8 cellular contexts compared by ENCODE assay signal in genomic region chr3:196287405-196288140, GRCh38. TPM values are rescaled to one million over a fixed set of nuclear protein-coding genes. Genes with fewer than 3 reads are reported as not detected.
DNase-seq lines count a peak whose midpoint lies in the region; ATAC-seq and TF ChIP-seq lines count a peak whose summit lies in the region.

Gene PCYT1A, minus strand, starts transcription at chr3:196287726. Its CDS starts 17,195 bp downstream, at chr3:196270531.

- WGBS in H9 (ENCODE audit: extremely low coverage, insufficient read length, low lambda C conversion rate) = no CpG with 5 or more reads among the region's 60 CpGs

- H3K36me3 ChIP-seq in MM.1S (replicated peaks; ENCODE audit: insufficient read depth, low read length) = no peaks in the 10 kb centered on the region
- H3K36me3 ChIP-seq in neural cell (ENCODE audit: insufficient read depth, low read length) = no peaks in the 10 kb centered on the region

- no peak within 1 kb of the TSS for H2AK5ac ChIP-seq in H9 (ENCODE audit: insufficient read length, low read length)

- H3T11ph ChIP-seq in H9 (ENCODE audit: low read length) = no peak within 1 kb of the TSS

- no peak within 1 kb of the TSS for H2BK12ac ChIP-seq in H9 (ENCODE audit: insufficient read length, low read depth, low read length)

- no peaks in the 10 kb centered on the region for H3K36me3 Mint-ChIP-seq in H9 (ENCODE audit: insufficient read depth in 1 of 3, low read depth in 3 of 3)

- peak within 1 kb of the TSS; percentile 95 to 99 (median 98) for H3K27ac Mint-ChIP-seq in H9
- H3K27ac Mint-ChIP-seq in stimulated activated naive CD8-positive, alpha-beta T cell treated with anti-CD3 and anti-CD28 coated beads, Interleukin-15, amount 100 ng/mL, for 72 hours = peak within 1 kb of the TSS; percentile 98 to 99

- TF ChIP-seq CTCF in H9 (conservative IDR thresholded peaks at IDR 0.05) (no peak), MM.1S (IDR thresholded peaks at IDR 0.05; ENCODE audit: low read length) (0 out of 2 replicates have a peak, but pooled peaks have one; percentile 1), foreskin fibroblast (IDR thresholded peaks at IDR 0.05; ENCODE audit: low read depth, low read length) (no peak), neural cell (IDR thresholded peaks at IDR 0.05; ENCODE audit: poor library complexity, severe bottlenecking) (no peak)

- peak within 1 kb of the TSS; percentile 93 for H3K14ac ChIP-seq in H9 (ENCODE audit: insufficient read depth, low read length)

- H3K79me2 ChIP-seq in H9 (ENCODE audit: insufficient read depth, low read length) (peaks cover 7% of the 10 kb centered on the region; the same call in 1 of the 2 replicates), MM.1S (ENCODE audit: low read length) (peaks cover 50% of the 10 kb centered on the region), neural cell (replicated peaks; ENCODE audit: insufficient read depth, low read length) (peaks cover 24% of the 10 kb centered on the region)

- H4K8ac ChIP-seq in H9 (replicated peaks; ENCODE audit: insufficient read length, low read depth, low read length) = no peak within 1 kb of the TSS

- H3K9me3 Mint-ChIP-seq in H9 = no peaks in the 10 kb centered on the region; a peak in 1 of 5 replicates
- no peaks in the 10 kb centered on the region for H3K9me3 Mint-ChIP-seq in stimulated activated naive CD8-positive, alpha-beta T cell treated with anti-CD3 and anti-CD28 coated beads, Interleukin-15, amount 100 ng/mL, for 72 hours

- H3K4me3 ChIP-seq in MM.1S (ENCODE audit: low read length) = peak within 1 kb of the TSS; percentile 83
- H3K4me3 ChIP-seq in foreskin fibroblast (ENCODE audit: low read depth in 1 of 2, low read length in 2 of 2) = peak within 1 kb of the TSS; percentile 69 to 89
- H3K4me3 ChIP-seq in neural cell (ENCODE audit: low read length) = peak within 1 kb of the TSS; percentile 82

- H4K91ac ChIP-seq in H9 (ENCODE audit: insufficient read length, low read depth, low read length) = no peak within 1 kb of the TSS

- H3K56ac ChIP-seq in H9 (ENCODE audit: insufficient read length, low read depth, low read length) = no peak within 1 kb of the TSS

- H3K23me2 ChIP-seq in H9 (ENCODE audit: insufficient read length, low read depth, low read length, poor library complexity, severe bottlenecking) = peaks cover 3% of the 10 kb centered on the region

- no peak within 1 kb of the TSS for H3K23ac ChIP-seq in H9 (ENCODE audit: insufficient read length, low read depth, low read length)

- no peaks in the 10 kb centered on the region for H3K27me3 ChIP-seq in H9 (ENCODE audit: insufficient read depth, low read length)
- H3K27me3 ChIP-seq in MM.1S (replicated peaks; ENCODE audit: insufficient read depth, low read length) = no peaks in the 10 kb centered on the region
- no peaks in the 10 kb centered on the region for H3K27me3 ChIP-seq in neural cell (ENCODE audit: insufficient read depth, low read depth, low read length)

- H3K9me3 ChIP-seq in H9 (ENCODE audit: control insufficient read depth, low read depth, low read length) (no peaks in the 10 kb centered on the region), MM.1S (replicated peaks; ENCODE audit: insufficient read depth, low read length) (no peaks in the 10 kb centered on the region), neural cell (ENCODE audit: low read length) (no peaks in the 10 kb centered on the region)

- H4K20me1 ChIP-seq in H9 (ENCODE audit: control insufficient read depth, insufficient read depth, insufficient read length) = no peaks in the 10 kb centered on the region
- no peaks in the 10 kb centered on the region for H4K20me1 ChIP-seq in MM.1S (ENCODE audit: insufficient read depth, low read length)
- H4K20me1 ChIP-seq in neural cell (ENCODE audit: insufficient read depth) = no peaks in the 10 kb centered on the region

- peak within 1 kb of the TSS; percentile 61 for H3K18ac ChIP-seq in H9 (ENCODE audit: insufficient read length, low read depth, low read length)

- H2BK5ac ChIP-seq in H9 (ENCODE audit: insufficient read length, low read length) = no peak within 1 kb of the TSS

- no peak within 1 kb of the TSS for H2BK20ac ChIP-seq in H9 (ENCODE audit: low read depth, low read length, poor library complexity, severe bottlenecking)

- peak within 1 kb of the TSS; percentile 98 to 99 for H3K4me3 Mint-ChIP-seq in H9
- H3K4me3 Mint-ChIP-seq in stimulated activated naive CD8-positive, alpha-beta T cell treated with anti-CD3 and anti-CD28 coated beads, Interleukin-15, amount 100 ng/mL, for 72 hours = peak within 1 kb of the TSS; percentile 90 to 96

- TF ChIP-seq EP300 in neural cell (conservative IDR thresholded peaks at IDR 0.05; ENCODE audit: poor library complexity, severe bottlenecking) = peak; percentile 71

- TF ChIP-seq RAD21 in neural cell (conservative IDR thresholded peaks at IDR 0.05) = peak; percentile 30

- H3K4me1 ChIP-seq in H9 (ENCODE audit: insufficient read depth, low read length) (peaks cover 3% of the 10 kb centered on the region), MM.1S (ENCODE audit: low read length) (0 out of 2 replicates have a peak, but pooled peaks cover 9% of the 10 kb centered on the region)

- no peaks in the 10 kb centered on the region for H3K27me3 Mint-ChIP-seq in H9 (ENCODE audit: low read depth)
- no peaks in the 10 kb centered on the region for H3K27me3 Mint-ChIP-seq in stimulated activated naive CD8-positive, alpha-beta T cell treated with anti-CD3 and anti-CD28 coated beads, Interleukin-15, amount 100 ng/mL, for 72 hours

- no peaks in the 10 kb centered on the region for H3K79me1 ChIP-seq in H9 (ENCODE audit: insufficient read depth, low read depth, low read length, poor library complexity, severe bottlenecking)

- no peak within 1 kb of the TSS for H4K5ac ChIP-seq in H9 (ENCODE audit: insufficient read length, low read depth, low read length)

- no peak within 1 kb of the TSS for H2BK120ac ChIP-seq in H9 (ENCODE audit: low read depth, low read length, poor library complexity, severe bottlenecking)

- H3K9ac ChIP-seq in H9 (ENCODE audit: extremely low read depth, insufficient read length, low read length) (peak within 1 kb of the TSS; percentile 77), MM.1S (ENCODE audit: low read length) (peak within 1 kb of the TSS; percentile 84), neural cell (ENCODE audit: low read length) (peak within 1 kb of the TSS; percentile 85)

- H3K4me1 Mint-ChIP-seq in H9 = peaks cover 20 to 34% of the 10 kb centered on the region in 2 experiments
- H3K4me1 Mint-ChIP-seq in stimulated activated naive CD8-positive, alpha-beta T cell treated with anti-CD3 and anti-CD28 coated beads, Interleukin-15, amount 100 ng/mL, for 72 hours = peaks cover 37% of the 10 kb centered on the region

- DNase-seq in EL (peak; percentile 97), H9 (peak; percentile 96), MM.1S (peak; percentile 94), SIG-M5 treated with dmso at 0.1 percent for 504 hours (lab: John Stamatoyannopoulos, UW; ENCODE audit: unreplicated experiment) (peak; percentile 99), foreskin fibroblast (peak; percentile 94 to 97)
- peak; percentile 49 for DNase-seq in activated gamma-delta T cell treated with anti-CD3 and anti-CD28 coated beads, Interleukin-2, amount 50 U/mL, for 16 hours (ENCODE audit: low read depth)
- DNase-seq in stimulated activated naive CD8-positive, alpha-beta T cell treated with anti-CD3 and anti-CD28 coated beads, Interleukin-15, amount 100 ng/mL, for 72 hours = peak; percentile 60 to 76

- peak; percentile 90 for ATAC-seq in stimulated activated naive CD8-positive, alpha-beta T cell treated with anti-CD3 and anti-CD28 coated beads, Interleukin-15, amount 100 ng/mL, for 72 hours

- H2AFZ ChIP-seq in H9 (ENCODE audit: low read length) = no peak within 1 kb of the TSS
- peak within 1 kb of the TSS; percentile 91 for H2AFZ ChIP-seq in MM.1S (ENCODE audit: low read length)
- H2AFZ ChIP-seq in neural cell (ENCODE audit: low read depth, low read length) = peak within 1 kb of the TSS; percentile 34

- no peaks in the 10 kb centered on the region for H3K9me2 ChIP-seq in MM.1S (replicated peaks; ENCODE audit: insufficient read depth, low read length)
- H3K9me2 ChIP-seq in neural cell (ENCODE audit: insufficient read depth, low read length) = no peaks in the 10 kb centered on the region

- peaks cover 10% of the 10 kb centered on the region for H3F3A ChIP-seq in MM.1S (ENCODE audit: insufficient read depth, low read length)
- H3F3A ChIP-seq in neural cell (ENCODE audit: insufficient read depth, low read length, poor library complexity, severe bottlenecking) = no peaks in the 10 kb centered on the region

- H2BK15ac ChIP-seq in H9 (ENCODE audit: low read depth, low read length) = no peak within 1 kb of the TSS

- H3K27ac ChIP-seq in H9 (ENCODE audit: insufficient read length, low read depth, low read length) (peak within 1 kb of the TSS; percentile 3), MM.1S (ENCODE audit: low read length) (peak within 1 kb of the TSS; percentile 64), neural cell (ENCODE audit: low read length) (peak within 1 kb of the TSS; percentile 80)

- no peak within 1 kb of the TSS for H3K4ac ChIP-seq in H9 (ENCODE audit: low read depth, low read length)

- H3K4me2 ChIP-seq in H9 (ENCODE audit: insufficient read depth, insufficient read length, low read length) = peak within 1 kb of the TSS; percentile 69
- H3K4me2 ChIP-seq in MM.1S (ENCODE audit: low read depth, low read length) = peak within 1 kb of the TSS; percentile 88
- H3K4me2 ChIP-seq in neural cell (ENCODE audit: low read length) = peak within 1 kb of the TSS; percentile 84

TF ChIP-seq in neural cell, 6 proteins besides CTCF, POLR2A, EP300 and RAD21 (continues in another document):
- TF ChIP-seq SMC3 (conservative IDR thresholded peaks at IDR 0.05; ENCODE audit: poor library complexity) (peak; percentile 47), TAF1 (IDR thresholded peaks at IDR 0.05; ENCODE audit: low read depth) (peak; percentile 55), POLR2AphosphoS5 (IDR thresholded peaks at IDR 0.05) (peak; percentile 67), MXI1 (conservative IDR thresholded peaks at IDR 0.05; ENCODE audit: poor library complexity, severe bottlenecking) (peak; percentile 83)

RNA-seq across cellular contexts. Expression of gene PCYT1A, which starts in this region (rescaled TPM):
- 30.9 and 31.6 TPM in 2 replicates for total RNA-seq in H9 (2021)
- 21.7 and 24.6 TPM in 2 replicates for polyA plus RNA-seq in neural cell
- 37.3 and 38.7 TPM in 2 replicates for polyA minus RNA-seq in neural cell

Comparison
In these comparisons a context has a peak if more than half of its experiments do, and no peak if none do; other contexts are left out.
1. Peak in every context shown above with its lines: DNase-seq, ATAC-seq, H3K4me3 ChIP-seq and H3K27ac ChIP-seq.
2. DNase-seq: peak in every context shown above with its lines; median percentile 99 in SIG-M5 treated with dmso at 0.1 percent for 504 hours; 97 in EL; 96 in H9; 96 in foreskin fibroblast; 94 in MM.1S; 68 in stimulated activated naive CD8-positive, alpha-beta T cell treated with anti-CD3 and anti-CD28 coated beads, Interleukin-15, amount 100 ng/mL, for 72 hours; 49 in activated gamma-delta T cell treated with anti-CD3 and anti-CD28 coated beads, Interleukin-2, amount 50 U/mL, for 16 hours.
3. H3K27ac ChIP-seq: peak in every context shown above with its lines; median percentile 80 in neural cell; 64 in MM.1S; 3 in H9.